Comparison of ENCODE assay signal across 13 cellular contexts in the genomic region with DNA sequence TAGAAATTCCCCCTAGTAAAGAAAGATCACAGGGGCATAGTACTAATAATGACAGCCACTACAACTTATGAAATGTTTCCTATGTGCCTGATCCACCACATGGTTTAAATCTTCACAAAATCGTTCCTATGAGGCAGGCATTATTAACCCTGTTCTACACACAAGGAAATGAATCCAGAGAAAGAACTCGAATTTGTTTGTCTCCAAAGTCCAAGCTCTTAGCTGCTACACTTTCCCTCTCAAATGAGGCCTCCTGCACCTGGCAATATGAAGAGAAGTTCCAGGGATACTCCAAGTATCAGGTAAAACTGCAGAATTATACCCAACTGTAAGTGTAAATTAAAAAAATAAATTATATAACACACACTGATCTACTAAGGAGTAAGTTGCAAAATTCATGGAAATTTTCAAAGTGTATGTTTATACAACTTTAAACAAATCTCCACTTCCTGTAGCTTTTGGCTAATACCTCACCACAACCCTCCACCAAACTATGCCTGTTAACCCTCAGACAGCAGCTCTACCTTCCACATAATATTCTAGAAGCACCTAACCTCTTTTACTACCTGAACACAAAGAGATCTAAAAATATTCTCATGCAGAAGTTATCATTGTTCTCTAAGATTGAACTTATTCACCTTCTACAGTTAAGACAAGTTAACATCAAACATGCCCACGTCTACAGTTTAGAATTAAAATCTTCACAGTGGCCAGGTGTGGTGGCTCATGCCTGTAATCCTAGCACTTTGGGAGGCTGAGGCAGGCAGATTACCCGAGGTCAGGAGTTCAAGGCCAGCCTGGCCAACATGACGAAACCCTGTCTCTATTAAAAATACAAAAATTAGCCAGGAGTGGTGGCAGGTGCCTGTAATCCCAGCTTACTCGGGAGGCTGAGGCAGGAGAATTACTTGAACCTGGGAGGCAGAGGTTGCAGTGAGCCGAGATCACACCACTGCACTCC. TPM values are rescaled to one million over a fixed set of nuclear protein-coding genes. Genes with fewer than 3 reads are reported as not detected.
DNase-seq lines count a peak whose midpoint lies in the region; ATAC-seq and TF ChIP-seq lines count a peak whose summit lies in the region.
"Had no signal": no experiment of that assay in that cellular context is flagged by ENCODE, and none has a peak within 500 bp of the region (broad histone marks: within the 10 kb centered on the region; RNA-seq: fewer than 3 reads in every experiment).

No MANE protein-coding gene starts in this region.

- peak overlapping the region in 2 of 3 donors; percentile 7 to 35 for H3K27ac ChIP-seq in right lobe of liver
- no peak overlapping the region for H3K27ac ChIP-seq in thymus (ENCODE audit: low read depth)
- peak overlapping the region in 1 of 2 donors; percentile 45 for H3K27ac ChIP-seq in tibial artery

- H3K27me3 Mint-ChIP-seq in activated T-cell treated with anti-CD3 and anti-CD28 coated beads, Interleukin-2, amount 50 U/mL, for 24 hours, result no peaks in the 10 kb centered on the region
- no peaks in the 10 kb centered on the region for H3K27me3 Mint-ChIP-seq in activated T-helper 17 cell treated with anti-CD3 and anti-CD28 coated beads, Interleukin-2, amount 50 U/mL, for 72 hours
- H3K27me3 Mint-ChIP-seq: naive B cell had no signal

- H3K27ac Mint-ChIP-seq in activated T-cell treated with anti-CD3 and anti-CD28 coated beads, Interleukin-2, amount 50 U/mL, for 24 hours, result peak overlapping the region; percentile 87
- H3K27ac Mint-ChIP-seq in activated T-helper 17 cell treated with anti-CD3 and anti-CD28 coated beads, Interleukin-2, amount 50 U/mL, for 72 hours, result peak overlapping the region; percentile 86
- H3K27ac Mint-ChIP-seq: stimulated activated naive B cell treated with anti-CD40 and anti-IgM and Interleukin-4, amounts not matched to agents 10 μg/mL and 1 μg/mL and 100 μg/mL, for 72 hours had no signal

- ATAC-seq in activated T-helper 17 cell treated with anti-CD3 and anti-CD28 coated beads, Interleukin-2, amount 50 U/mL, for 72 hours (replicated peaks), result no peak
- no peak for ATAC-seq in right lobe of liver
- no peak for ATAC-seq in GM21737 (IDR thresholded peaks at IDR 0.05; ENCODE audit: unreplicated experiment)
- ATAC-seq: HCT116; stimulated activated naive B cell treated with anti-CD40 and anti-IgM and Interleukin-4, amounts not matched to agents 10 μg/mL and 1 μg/mL and 100 μg/mL, for 72 hours had no signal

- peak overlapping the region; percentile 87 for H3K4me3 Mint-ChIP-seq in activated T-cell treated with anti-CD3 and anti-CD28 coated beads, Interleukin-2, amount 50 U/mL, for 24 hours
- peak overlapping the region; percentile 84 for H3K4me3 Mint-ChIP-seq in activated T-helper 17 cell treated with anti-CD3 and anti-CD28 coated beads, Interleukin-2, amount 50 U/mL, for 72 hours
- H3K4me3 Mint-ChIP-seq: stimulated activated naive B cell treated with anti-CD40 and anti-IgM and Interleukin-4, amounts not matched to agents 10 μg/mL and 1 μg/mL and 100 μg/mL, for 72 hours had no signal

- no peak for DNase-seq in activated T-cell treated with anti-CD3 and anti-CD28 coated beads, Interleukin-2, amount 50 U/mL, for 24 hours
- DNase-seq in activated T-cell treated with anti-CD3 and anti-CD28 coated beads, Interleukin-2, amount 50 U/mL, for 48 hours, result no peak
- DNase-seq in right lobe of liver (no peak), tibial artery (no peak), HPDE6-E6E7 (ENCODE audit: extremely low spot score) (no peak)
- DNase-seq: naive B cell; NCI-H1092; stimulated activated CD4-positive, alpha-beta T cell treated with anti-CD3 and anti-CD28 coated beads, Interleukin-15, amount 100 ng/mL, for 24 hours; stimulated activated naive B cell treated with anti-CD40 and anti-IgM and Interleukin-4, amounts not matched to agents 10 μg/mL and 1 μg/mL and 100 μg/mL, for 72 hours had no signal

- no peaks in the 10 kb centered on the region for H3K36me3 ChIP-seq in right lobe of liver
- H3K36me3 ChIP-seq in thymus (ENCODE audit: control insufficient read depth, insufficient read depth), result peaks cover 11% of the 10 kb centered on the region
- peaks cover 0 to 3% (median 0%) of the 10 kb centered on the region in 3 donors for H3K36me3 ChIP-seq in tibial artery

- 33% methylated on average over 7 of the region's 7 CpGs for WGBS in right lobe of liver (ENCODE audit: insufficient coverage, low coverage, low lambda C conversion rate, missing lambda C conversion rate)
- WGBS in thymus, result 51% methylated on average over 7 of the region's 7 CpGs

- H3K4me3 ChIP-seq in right lobe of liver (no peak overlapping the region), thymus (ENCODE audit: low read length) (peak overlapping the region; percentile 7), tibial artery (no peak overlapping the region)

- peaks cover 43% of the 10 kb centered on the region for H3K36me3 Mint-ChIP-seq in activated T-cell treated with anti-CD3 and anti-CD28 coated beads, Interleukin-2, amount 50 U/mL, for 24 hours (ENCODE audit: low read depth)
- peaks cover 69% of the 10 kb centered on the region for H3K36me3 Mint-ChIP-seq in activated T-helper 17 cell treated with anti-CD3 and anti-CD28 coated beads, Interleukin-2, amount 50 U/mL, for 72 hours (ENCODE audit: low read depth)
- H3K36me3 Mint-ChIP-seq: naive B cell had no signal

- intact Hi-C loops in right lobe of liver (cut with DNase I) (no loop called here), tibial artery (cut with DNase I; ENCODE audit: low total_unique reads) (loop anchor here (5.0 kb wide), 1 partner anchor 116 kb away; no protein-coding TSS in a partner anchor)

- H3K4me1 Mint-ChIP-seq in activated T-cell treated with anti-CD3 and anti-CD28 coated beads, Interleukin-2, amount 50 U/mL, for 24 hours (ENCODE audit: low read depth), result peaks cover 74% of the 10 kb centered on the region
- peaks cover 55% of the 10 kb centered on the region for H3K4me1 Mint-ChIP-seq in activated T-helper 17 cell treated with anti-CD3 and anti-CD28 coated beads, Interleukin-2, amount 50 U/mL, for 72 hours

- TF ChIP-seq CTCF in right lobe of liver (IDR thresholded peaks at IDR 0.05) (no peak), tibial artery (IDR thresholded peaks at IDR 0.05) (no peak)

- H3K4me1 ChIP-seq in right lobe of liver (peaks cover 0 to 40% (median 14%) of the 10 kb centered on the region in 4 donors), thymus (ENCODE audit: control insufficient read depth, insufficient read depth, low read length) (peaks cover 18% of the 10 kb centered on the region), tibial artery (peaks cover 0 to 54% (median 23%) of the 10 kb centered on the region in 4 donors)

- H3K27me3 ChIP-seq in right lobe of liver (no peaks in the 10 kb centered on the region), thymus (ENCODE audit: control insufficient read depth, insufficient read depth) (no peaks in the 10 kb centered on the region), tibial artery (no peaks in the 10 kb centered on the region)

- TF ChIP-seq POLR2A in right lobe of liver (IDR thresholded peaks at IDR 0.05), result no peak

- H3K9me3 ChIP-seq in right lobe of liver (no peaks in the 10 kb centered on the region), thymus (ENCODE audit: control insufficient read depth) (no peaks in the 10 kb centered on the region), tibial artery (no peaks in the 10 kb centered on the region)

- no peaks in the 10 kb centered on the region for H3K9me3 Mint-ChIP-seq in activated T-cell treated with anti-CD3 and anti-CD28 coated beads, Interleukin-2, amount 50 U/mL, for 24 hours
- peaks cover 3% of the 10 kb centered on the region for H3K9me3 Mint-ChIP-seq in activated T-helper 17 cell treated with anti-CD3 and anti-CD28 coated beads, Interleukin-2, amount 50 U/mL, for 72 hours
- H3K9me3 Mint-ChIP-seq: naive B cell had no signal

RNA-seq across cellular contexts. Expression of gene MGAT4A, which starts 2.9 kb away (rescaled TPM):
- total RNA-seq in activated T-helper 17 cell treated with anti-CD3 and anti-CD28 coated beads, Interleukin-2, amount 50 U/mL, for 72 hours, result 10 to 100 TPM; 79.7 to 99.0 TPM
- 10 to 100 TPM in 5 of 6 experiments, 1 to 10 TPM in 1; 7.8 to 16.0 (median 11.7) TPM for total RNA-seq in right lobe of liver
- polyA plus RNA-seq in thymus, result 24.4 TPM

Comparison
In these comparisons a context has a peak if more than half of its experiments do, and no peak if none do; other contexts are left out.
1. RNA of gene MGAT4A, which starts 2.9 kb away (total RNA-seq): 79.7 to 99.0 TPM in activated T-helper 17 cell treated with anti-CD3 and anti-CD28 coated beads, Interleukin-2, amount 50 U/mL, for 72 hours; 7.8 to 16.0 TPM in right lobe of liver; every median in the first group is over 4 times any median in the second.